Comparison of ENCODE assay signal across 29 cellular contexts in genomic region chr3:34367521-34367920, GRCh38.
DNase-seq lines count a peak whose midpoint lies in the region.
"Had no signal": no experiment of that assay in that cellular context is flagged by ENCODE, and none has a peak within 500 bp of the region (broad histone marks: within the 10 kb centered on the region; RNA-seq: fewer than 3 reads in every experiment).

No MANE protein-coding gene starts in this region.

- no peak overlapping the region for H2BK12ac ChIP-seq in trophoblast cell (ENCODE audit: low read length)

- peaks cover 2% of the 10 kb centered on the region for H3K79me1 ChIP-seq in trophoblast cell (ENCODE audit: low read length)

- no peak overlapping the region for H3K23ac ChIP-seq in trophoblast cell (ENCODE audit: low read length)

- H3K4me3 Mint-ChIP-seq in activated CD4-positive, alpha-beta T cell treated with anti-CD3 and anti-CD28 coated beads, Interleukin-2, amount 10 ng/mL, durations not matched to agents 24 days and 14 days: no peak overlapping the region
- H3K4me3 Mint-ChIP-seq: B cell; CD14-positive monocyte; CD4-positive, alpha-beta memory T cell; CD4-positive, alpha-beta T cell; CD4-positive, CD25-positive, alpha-beta regulatory T cell; CD8-positive, alpha-beta memory T cell; CD8-positive, alpha-beta T cell had no signal

- H3K9me3 Mint-ChIP-seq in activated CD4-positive, alpha-beta T cell treated with anti-CD3 and anti-CD28 coated beads, Interleukin-2, amount 10 ng/mL, durations not matched to agents 24 days and 14 days: no peaks in the 10 kb centered on the region
- H3K9me3 Mint-ChIP-seq: CD8-positive, alpha-beta T cell had no signal

- WGBS in trophoblast cell (ENCODE audit: extremely low coverage, insufficient coverage, insufficient read length): no CpG with 5 or more reads among the region's 1 CpG

- no peaks in the 10 kb centered on the region for H3K36me3 ChIP-seq in trophoblast cell (ENCODE audit: control insufficient read depth in 1 of 2, insufficient read depth in 2 of 2, low read length in 2 of 2)
- H3K36me3 ChIP-seq: BE2C; BLaER1; BLaER1 treated with 17β-estradiol and CSF1 and Interleukin-3, amounts not matched to agents 10 nM and 100 nM had no signal

- H3K27ac ChIP-seq in trophoblast cell (ENCODE audit: low read depth, low read length): no peak overlapping the region
- H3K27ac ChIP-seq: 22Rv1; A549; BLaER1; BLaER1 treated with 17β-estradiol and CSF1 and Interleukin-3, amounts not matched to agents 10 nM and 100 nM; C4-2B had no signal

- no peak overlapping the region for H3K18ac ChIP-seq in trophoblast cell (ENCODE audit: low read length)

- H3K27me3 ChIP-seq in trophoblast cell (ENCODE audit: insufficient read depth, low read length): no peaks in the 10 kb centered on the region
- H3K27me3 ChIP-seq: BE2C, BLaER1 had no signal

- H3K4me1 ChIP-seq in trophoblast cell (ENCODE audit: control insufficient read depth in 1 of 2, insufficient read depth in 2 of 2, low read length in 2 of 2): peaks cover 0 to 7% of the 10 kb centered on the region in 2 experiments
- H3K4me1 ChIP-seq: A549, BE2C had no signal

- H3K79me2 ChIP-seq in trophoblast cell (ENCODE audit: control insufficient read depth, insufficient read depth, low read length, poor library complexity): no peaks in the 10 kb centered on the region

- H3K36me3 Mint-ChIP-seq in activated CD4-positive, alpha-beta T cell treated with anti-CD3 and anti-CD28 coated beads, Interleukin-2, amount 10 ng/mL, durations not matched to agents 24 days and 14 days (ENCODE audit: low read depth): no peaks in the 10 kb centered on the region
- H3K36me3 Mint-ChIP-seq: CD14-positive monocyte; CD4-positive, alpha-beta memory T cell; CD4-positive, CD25-positive, alpha-beta regulatory T cell; CD8-positive, alpha-beta memory T cell; CD8-positive, alpha-beta T cell had no signal

- DNase-seq in trophoblast cell: peak; percentile 35 to 75
- no peak for DNase-seq in activated CD4-positive, alpha-beta T cell treated with anti-CD3 and anti-CD28 coated beads, Interleukin-2, amount 10 ng/mL, durations not matched to agents 24 days and 14 days
- DNase-seq: 8988T; ACHN; AML-193; BE2C; C1 segment of cervical spinal cord; Caco-2; Calu3; CD4-positive, alpha-beta memory T cell; CD4-positive, alpha-beta T cell; CD4-positive, CD25-positive, alpha-beta regulatory T cell; CD8-positive, alpha-beta memory T cell; CD8-positive, alpha-beta T cell; COR-L47; DMS 273 treated with DMSO at 0.1 percent for 48 hours; DMS153; DMS53; DMS79; DMS79 treated with DMSO at 0.1 percent for 48 hours; DND-41; EL had no signal

- H2BK120ac ChIP-seq in trophoblast cell (ENCODE audit: insufficient read depth, low read length, poor library complexity): no peak overlapping the region

- H4K91ac ChIP-seq in trophoblast cell (ENCODE audit: low read depth, low read length): no peak overlapping the region

- no peak overlapping the region for H3K14ac ChIP-seq in trophoblast cell (ENCODE audit: low read length)

- intact Hi-C loops in activated CD4-positive, alpha-beta T cell treated with anti-CD3 and anti-CD28 coated beads, Interleukin-2, amount 10 ng/mL, durations not matched to agents 24 days and 14 days (cut with micrococcal nuclease): no loop called here

- H2AK5ac ChIP-seq in trophoblast cell (ENCODE audit: low read length): no peak overlapping the region

- no peak overlapping the region for H4K12ac ChIP-seq in trophoblast cell (ENCODE audit: low read depth, low read length)

- no peak overlapping the region for H3K4me2 ChIP-seq in trophoblast cell (ENCODE audit: low read length)
- H3K4me2 ChIP-seq: A549; BLaER1; BLaER1 treated with 17β-estradiol and CSF1 and Interleukin-3, amounts not matched to agents 10 nM and 100 nM had no signal

- H3K4ac ChIP-seq in trophoblast cell (ENCODE audit: low read depth, low read length): no peak overlapping the region

- no peaks in the 10 kb centered on the region for H3K27me3 Mint-ChIP-seq in activated CD4-positive, alpha-beta T cell treated with anti-CD3 and anti-CD28 coated beads, Interleukin-2, amount 10 ng/mL, durations not matched to agents 24 days and 14 days
- H3K27me3 Mint-ChIP-seq: B cell; CD4-positive, CD25-positive, alpha-beta regulatory T cell had no signal

- H3K9ac ChIP-seq in trophoblast cell (ENCODE audit: low read length): no peak overlapping the region
- H3K9ac ChIP-seq: BLaER1; BLaER1 treated with 17β-estradiol and CSF1 and Interleukin-3, amounts not matched to agents 10 nM and 100 nM had no signal

- no peak overlapping the region for H4K8ac ChIP-seq in trophoblast cell (ENCODE audit: low read depth, low read length)

- no peak overlapping the region for H2BK5ac ChIP-seq in trophoblast cell (ENCODE audit: low read depth, low read length, poor library complexity)

- H3K4me1 Mint-ChIP-seq in activated CD4-positive, alpha-beta T cell treated with anti-CD3 and anti-CD28 coated beads, Interleukin-2, amount 10 ng/mL, durations not matched to agents 24 days and 14 days: no peaks in the 10 kb centered on the region
- H3K4me1 Mint-ChIP-seq: CD4-positive, alpha-beta memory T cell; CD4-positive, CD25-positive, alpha-beta regulatory T cell; CD8-positive, alpha-beta memory T cell had no signal

- no peak overlapping the region for H3K27ac Mint-ChIP-seq in activated CD4-positive, alpha-beta T cell treated with anti-CD3 and anti-CD28 coated beads, Interleukin-2, amount 10 ng/mL, durations not matched to agents 24 days and 14 days
- H3K27ac Mint-ChIP-seq: B cell; CD14-positive monocyte; CD4-positive, alpha-beta memory T cell; CD4-positive, alpha-beta T cell; CD8-positive, alpha-beta memory T cell; CD8-positive, alpha-beta T cell had no signal

- H2AFZ ChIP-seq in trophoblast cell (ENCODE audit: insufficient read depth, low read length, poor library complexity): no peak overlapping the region

- no peaks in the 10 kb centered on the region for H3K9me3 ChIP-seq in trophoblast cell (ENCODE audit: insufficient read depth, low read depth, low read length)
- H3K9me3 ChIP-seq: A549, BE2C, BLaER1, Caco-2 had no signal

- H3K4me3 ChIP-seq in trophoblast cell (ENCODE audit: low read depth, low read length): no peak overlapping the region
- H3K4me3 ChIP-seq: A549; BLaER1; BLaER1 treated with 17β-estradiol and CSF1 and Interleukin-3, amounts not matched to agents 10 nM and 100 nM had no signal
